Comparison of ENCODE assay signal across 8 cellular contexts in genomic region chr19:6393074-6393981, GRCh38. TPM values are rescaled to one million over a fixed set of nuclear protein-coding genes. Genes with fewer than 3 reads are reported as not detected.
DNase-seq lines count a peak whose midpoint lies in the region; ATAC-seq and TF ChIP-seq lines count a peak whose summit lies in the region.

Gene GTF2F1 (minus strand): TSS chr19:6393164. CDS start chr19:6392995, 169 bp downstream.

- H3K27me3 ChIP-seq in osteoblast (ENCODE audit: insufficient read depth, low read length): no peaks in the 10 kb centered on the region
- no peaks in the 10 kb centered on the region for H3K27me3 ChIP-seq in thoracic aorta (replicated peaks; ENCODE audit: insufficient read depth)

- peaks cover under 1% of the 10 kb centered on the region for H4K20me1 ChIP-seq in osteoblast (ENCODE audit: insufficient read depth, low read length)

- peaks cover 23% of the 10 kb centered on the region for H3K79me2 ChIP-seq in osteoblast (ENCODE audit: insufficient read depth, low read length)

- H3K36me3 ChIP-seq in osteoblast (ENCODE audit: insufficient read depth, low read length) (peaks cover 27% of the 10 kb centered on the region), thoracic aorta (peaks cover 11% of the 10 kb centered on the region)

- no peaks in the 10 kb centered on the region for H3K9me3 Mint-ChIP-seq in HFFc6
- H3K9me3 Mint-ChIP-seq in activated naive CD4-positive, alpha-beta T cell treated with anti-CD3 and anti-CD28 coated beads, Interleukin-2, amount 50 U/mL, for 72 hours: no peaks in the 10 kb centered on the region

- H3K4me3 ChIP-seq in osteoblast (ENCODE audit: insufficient read depth, low read length): peak within 1 kb of the TSS; percentile 94
- H3K4me3 ChIP-seq in thoracic aorta: peak within 1 kb of the TSS; percentile 90

- H2AFZ ChIP-seq in osteoblast (ENCODE audit: low read length): peak within 1 kb of the TSS; percentile 100

- TF ChIP-seq CTCF in HFFc6 (IDR thresholded peaks at IDR 0.05) (peak; percentile 41; the same call in 1 of the 2 replicates), osteoblast (IDR thresholded peaks at IDR 0.05; ENCODE audit: extremely low read depth, low read depth, low read length) (no peak), thoracic aorta (IDR thresholded peaks at IDR 0.05) (no peak)

- H3K27me3 Mint-ChIP-seq in HFFc6 (ENCODE audit: insufficient read depth): peaks cover 7% of the 10 kb centered on the region; the same call in 1 of the 2 replicates

- peak within 1 kb of the TSS; percentile 98 for H3K4me2 ChIP-seq in osteoblast (ENCODE audit: insufficient read depth, low read length)

- H3K4me3 Mint-ChIP-seq in HFFc6: peak within 1 kb of the TSS; percentile 96

- no peaks in the 10 kb centered on the region for H3K9me3 ChIP-seq in osteoblast (ENCODE audit: low read depth, low read length)
- no peaks in the 10 kb centered on the region for H3K9me3 ChIP-seq in thoracic aorta

- H3K4me1 Mint-ChIP-seq in HFFc6 (ENCODE audit: low read depth): peaks cover 17% of the 10 kb centered on the region

- H3K36me3 Mint-ChIP-seq in HFFc6 (ENCODE audit: low read depth): peaks cover 19% of the 10 kb centered on the region
- H3K36me3 Mint-ChIP-seq in activated naive CD4-positive, alpha-beta T cell treated with anti-CD3 and anti-CD28 coated beads, Interleukin-2, amount 50 U/mL, for 72 hours: peaks cover 22 to 31% of the 10 kb centered on the region in 2 donors

- peak within 1 kb of the TSS; percentile 97 for H3K27ac Mint-ChIP-seq in HFFc6
- peak within 1 kb of the TSS; percentile 93 to 96 for H3K27ac Mint-ChIP-seq in activated naive CD4-positive, alpha-beta T cell treated with anti-CD3 and anti-CD28 coated beads, Interleukin-2, amount 50 U/mL, for 72 hours

- H3K27ac ChIP-seq in osteoblast (ENCODE audit: low read depth, low read length): peak within 1 kb of the TSS; percentile 98
- H3K27ac ChIP-seq in thoracic aorta: peak within 1 kb of the TSS; percentile 97 to 98

- peaks cover 10% of the 10 kb centered on the region for H3K4me1 ChIP-seq in osteoblast (ENCODE audit: insufficient read depth, low read length)
- H3K4me1 ChIP-seq in thoracic aorta (ENCODE audit: control insufficient read depth in 1 of 2, low read depth in 2 of 2): peaks cover 7 to 25% of the 10 kb centered on the region in 2 donors

- DNase-seq in GM04504 (ENCODE audit: low read depth) (peak; percentile 87), HFFc6 (peak; percentile 93), NCI-H1092 treated with DMSO at 0.1 percent for 48 hours (lab: John Stamatoyannopoulos, UW) (peak; percentile 97), SKM-1 (lab: John Stamatoyannopoulos, UW; ENCODE audit: unreplicated experiment) (peak; percentile 83), glomerular visceral epithelial cell (ENCODE audit: extremely low spot score) (peak; percentile 95), osteoblast (ENCODE audit: insufficient read length, low spot score, missing footprints) (peak; percentile 99), thoracic aorta (ENCODE audit: low spot score) (peak; percentile 82)
- DNase-seq in activated naive CD4-positive, alpha-beta T cell treated with anti-CD3 and anti-CD28 coated beads, Interleukin-2, amount 50 U/mL, for 72 hours (ENCODE audit: low spot score in 2 of 2): peak; percentile 91 to 92

- peak; percentile 87 to 95 for ATAC-seq in activated naive CD4-positive, alpha-beta T cell treated with anti-CD3 and anti-CD28 coated beads, Interleukin-2, amount 50 U/mL, for 72 hours
- ATAC-seq in thoracic aorta (ENCODE audit: insufficient number of reproducible peaks, low FRiP score, low read depth): peak; percentile 81

RNA-seq across cellular contexts. Expression of gene GTF2F1, which starts in this region (rescaled TPM):
- 10 to 100 TPM; 70.4 to 75.1 (median 71.4) TPM for total RNA-seq in HFFc6 (2021; fragmentation: NEBNext Ultra II Directional; extraction: Animal tissue kit (Norgen Biotek cat#: 25700))
- total RNA-seq in activated naive CD4-positive, alpha-beta T cell treated with anti-CD3 and anti-CD28 coated beads, Interleukin-2, amount 50 U/mL, for 72 hours: 10 to 100 TPM; 44.6 to 78.4 TPM
- total RNA-seq in osteoblast: 47.1 and 48.1 TPM in 2 replicates
- total RNA-seq in thoracic aorta: 10 to 100 TPM; 22.7 to 27.7 TPM

Comparison
In these comparisons a context has a peak if more than half of its experiments do, and no peak if none do; other contexts are left out.
1. Peak in every context shown above with its lines: DNase-seq, ATAC-seq, H3K4me3 ChIP-seq and H3K27ac ChIP-seq.